In the genomic region with DNA sequence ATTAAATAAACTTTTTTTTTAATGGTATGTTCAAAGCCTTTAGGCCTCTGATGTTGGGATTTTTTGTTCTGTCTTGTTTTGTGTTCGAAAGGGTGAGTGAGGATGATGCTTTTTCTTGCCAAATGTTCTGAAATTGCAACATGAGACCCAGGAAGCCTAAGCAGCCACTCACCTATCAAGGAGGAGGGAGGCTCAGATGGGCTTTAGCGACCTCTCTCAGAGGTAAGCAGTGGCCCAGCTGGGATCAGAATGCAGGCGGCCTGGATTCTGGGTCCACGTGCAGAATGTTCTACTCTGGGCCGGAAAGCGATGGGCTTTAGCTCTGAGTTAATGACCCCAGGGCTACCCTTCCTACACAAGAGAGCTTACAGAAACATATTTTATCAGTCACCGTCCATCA, we compare ENCODE assay signal across 1 cellular context.
TF ChIP-seq lines count a peak whose summit lies in the region.

No MANE protein-coding gene starts in this region.

TF ChIP-seq in GM23338, 12 proteins besides CTCF, POLR2A, EP300 and RAD21 (continued from another document):
- TF ChIP-seq, protein P1, sequence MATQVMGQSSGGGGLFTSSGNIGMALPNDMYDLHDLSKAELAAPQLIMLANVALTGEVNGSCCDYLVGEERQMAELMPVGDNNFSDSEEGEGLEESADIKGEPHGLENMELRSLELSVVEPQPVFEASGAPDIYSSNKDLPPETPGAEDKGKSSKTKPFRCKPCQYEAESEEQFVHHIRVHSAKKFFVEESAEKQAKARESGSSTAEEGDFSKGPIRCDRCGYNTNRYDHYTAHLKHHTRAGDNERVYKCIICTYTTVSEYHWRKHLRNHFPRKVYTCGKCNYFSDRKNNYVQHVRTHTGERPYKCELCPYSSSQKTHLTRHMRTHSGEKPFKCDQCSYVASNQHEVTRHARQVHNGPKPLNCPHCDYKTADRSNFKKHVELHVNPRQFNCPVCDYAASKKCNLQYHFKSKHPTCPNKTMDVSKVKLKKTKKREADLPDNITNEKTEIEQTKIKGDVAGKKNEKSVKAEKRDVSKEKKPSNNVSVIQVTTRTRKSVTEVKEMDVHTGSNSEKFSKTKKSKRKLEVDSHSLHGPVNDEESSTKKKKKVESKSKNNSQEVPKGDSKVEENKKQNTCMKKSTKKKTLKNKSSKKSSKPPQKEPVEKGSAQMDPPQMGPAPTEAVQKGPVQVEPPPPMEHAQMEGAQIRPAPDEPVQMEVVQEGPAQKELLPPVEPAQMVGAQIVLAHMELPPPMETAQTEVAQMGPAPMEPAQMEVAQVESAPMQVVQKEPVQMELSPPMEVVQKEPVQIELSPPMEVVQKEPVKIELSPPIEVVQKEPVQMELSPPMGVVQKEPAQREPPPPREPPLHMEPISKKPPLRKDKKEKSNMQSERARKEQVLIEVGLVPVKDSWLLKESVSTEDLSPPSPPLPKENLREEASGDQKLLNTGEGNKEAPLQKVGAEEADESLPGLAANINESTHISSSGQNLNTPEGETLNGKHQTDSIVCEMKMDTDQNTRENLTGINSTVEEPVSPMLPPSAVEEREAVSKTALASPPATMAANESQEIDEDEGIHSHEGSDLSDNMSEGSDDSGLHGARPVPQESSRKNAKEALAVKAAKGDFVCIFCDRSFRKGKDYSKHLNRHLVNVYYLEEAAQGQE (IDR thresholded peaks at IDR 0.05; ENCODE audit: unreplicated experiment) = no peak
- no peak for TF ChIP-seq ZNF331 (CRISPR knock-in tag; IDR thresholded peaks at IDR 0.05; ENCODE audit: low read depth)
